Comparison of ENCODE assay signal across 24 cellular contexts in the genomic region with DNA sequence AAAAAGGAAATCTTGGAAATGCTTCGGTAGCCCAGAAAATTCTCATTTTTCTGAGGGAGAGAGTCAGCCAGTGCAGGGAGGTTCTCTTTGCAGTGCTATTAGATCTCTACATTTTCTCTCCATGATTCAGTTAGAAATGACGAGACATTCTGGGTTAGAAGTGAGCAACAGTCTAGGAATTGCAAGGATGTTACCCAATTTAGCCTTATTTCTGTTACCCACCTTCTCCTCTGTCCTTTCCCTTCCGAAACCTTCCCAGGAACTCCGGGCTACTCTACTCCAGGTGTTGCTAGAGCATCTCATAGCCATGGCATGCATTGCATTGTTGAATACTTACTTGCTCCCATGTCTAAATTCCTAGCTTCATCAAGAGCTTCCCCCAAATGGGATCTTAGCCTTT.
DNase-seq lines count a peak whose midpoint lies in the region; ATAC-seq and TF ChIP-seq lines count a peak whose summit lies in the region.
"Had no signal": no experiment of that assay in that cellular context is flagged by ENCODE, and none has a peak within 500 bp of the region (broad histone marks: within the 10 kb centered on the region; RNA-seq: fewer than 3 reads in every experiment).

No MANE protein-coding gene starts in this region.

- no peak for TF ChIP-seq CTCF in astrocyte of the spinal cord (IDR thresholded peaks at IDR 0.05; ENCODE audit: low read depth, low read length)

- peak; percentile 74 for DNase-seq in AG08395 (ENCODE audit: low spot score)
- peak; percentile 7 for DNase-seq in HCEC 1CT
- peak; percentile 22 for DNase-seq in astrocyte of the spinal cord (ENCODE audit: low read depth, low spot score)
- DNase-seq in kidney glomerular epithelial cell (lab: John Stamatoyannopoulos, UW), result peak; percentile 57
- DNase-seq in T-helper 2 cell treated with Interferon-gamma antibody and Interleukin-4, amounts not matched to agents 5 μg/mL and 100 μg/mL, for 36 hours (ENCODE audit: low spot score), result no peak
- no peak for DNase-seq in stimulated activated effector memory CD8-positive, alpha-beta T cell treated with anti-CD3 and anti-CD28 coated beads, Interleukin-12 subunit alpha, Interleukin-12 subunit beta, amount 100 ng/mL, for 72 hours (ENCODE audit: low spot score in 2 of 2)
- DNase-seq: activated CD4-positive, alpha-beta T cell treated with anti-CD3 and anti-CD28 coated beads for 1 hour; activated naive CD4-positive, alpha-beta T cell treated with anti-CD3 and anti-CD28 coated beads for 36 hours; activated T-cell treated with anti-CD3 and anti-CD28 coated beads, Interleukin-2, amount 50 U/mL, for 48 hours; caudate nucleus; CD4-positive, alpha-beta T cell; head of caudate nucleus; Karpas-422; naive B cell; NCI-H1048; NCI-H187 treated with DMSO at 0.1 percent for 48 hours; NCI-H526; small intestine; stimulated activated CD4-positive, alpha-beta T cell treated with anti-CD3 and anti-CD28 coated beads, Interleukin-2, amount 100 ng/mL, for 24 hours; substantia nigra had no signal

- H3K9me3 Mint-ChIP-seq in T-helper 2 cell treated with Interferon-gamma antibody and Interleukin-4, amounts not matched to agents 5 μg/mL and 100 μg/mL, for 36 hours, result no peaks in the 10 kb centered on the region
- H3K9me3 Mint-ChIP-seq in stimulated activated effector memory CD8-positive, alpha-beta T cell treated with anti-CD3 and anti-CD28 coated beads, Interleukin-12 subunit alpha, Interleukin-12 subunit beta, amount 100 ng/mL, for 72 hours, result peaks cover 4% of the 10 kb centered on the region
- H3K9me3 Mint-ChIP-seq: activated naive CD4-positive, alpha-beta T cell treated with anti-CD3 and anti-CD28 coated beads for 36 hours; CD4-positive, alpha-beta T cell had no signal

- no peak overlapping the region for H3K27ac Mint-ChIP-seq in T-helper 2 cell treated with Interferon-gamma antibody and Interleukin-4, amounts not matched to agents 5 μg/mL and 100 μg/mL, for 36 hours
- H3K27ac Mint-ChIP-seq in stimulated activated effector memory CD8-positive, alpha-beta T cell treated with anti-CD3 and anti-CD28 coated beads, Interleukin-12 subunit alpha, Interleukin-12 subunit beta, amount 100 ng/mL, for 72 hours, result no peak overlapping the region
- H3K27ac Mint-ChIP-seq: activated naive CD4-positive, alpha-beta T cell treated with anti-CD3 and anti-CD28 coated beads for 36 hours; CD4-positive, alpha-beta T cell; naive B cell had no signal

- H3K4me3 Mint-ChIP-seq in T-helper 2 cell treated with Interferon-gamma antibody and Interleukin-4, amounts not matched to agents 5 μg/mL and 100 μg/mL, for 36 hours, result no peak overlapping the region
- H3K4me3 Mint-ChIP-seq in stimulated activated effector memory CD8-positive, alpha-beta T cell treated with anti-CD3 and anti-CD28 coated beads, Interleukin-12 subunit alpha, Interleukin-12 subunit beta, amount 100 ng/mL, for 72 hours, result no peak overlapping the region
- H3K4me3 Mint-ChIP-seq: activated naive CD4-positive, alpha-beta T cell treated with anti-CD3 and anti-CD28 coated beads for 36 hours; CD4-positive, alpha-beta T cell; naive B cell had no signal

- ATAC-seq in HG03521 (IDR thresholded peaks at IDR 0.05; ENCODE audit: unreplicated experiment), result no peak
- ATAC-seq in stimulated activated effector memory CD8-positive, alpha-beta T cell treated with anti-CD3 and anti-CD28 coated beads, Interleukin-12 subunit alpha, Interleukin-12 subunit beta, amount 100 ng/mL, for 72 hours, result no peak
- ATAC-seq in GM21786 (IDR thresholded peaks at IDR 0.05; ENCODE audit: unreplicated experiment), result no peak
- ATAC-seq: left lobe of liver, Panc1 had no signal

- H3K27me3 Mint-ChIP-seq in T-helper 2 cell treated with Interferon-gamma antibody and Interleukin-4, amounts not matched to agents 5 μg/mL and 100 μg/mL, for 36 hours (ENCODE audit: low read depth), result peaks cover 3% of the 10 kb centered on the region

- no peaks in the 10 kb centered on the region for H3K4me1 Mint-ChIP-seq in T-helper 2 cell treated with Interferon-gamma antibody and Interleukin-4, amounts not matched to agents 5 μg/mL and 100 μg/mL, for 36 hours (ENCODE audit: low read depth)
- peaks cover 4% of the 10 kb centered on the region for H3K4me1 Mint-ChIP-seq in stimulated activated effector memory CD8-positive, alpha-beta T cell treated with anti-CD3 and anti-CD28 coated beads, Interleukin-12 subunit alpha, Interleukin-12 subunit beta, amount 100 ng/mL, for 72 hours

- in situ Hi-C loops in astrocyte of the spinal cord (cut with HindIII; ENCODE audit: low sequenced_read_pairs), result no loop called here

- H3K4me3 ChIP-seq in astrocyte of the spinal cord (ENCODE audit: low read depth, low read length), result no peak overlapping the region

- no peaks in the 10 kb centered on the region for H3K36me3 Mint-ChIP-seq in T-helper 2 cell treated with Interferon-gamma antibody and Interleukin-4, amounts not matched to agents 5 μg/mL and 100 μg/mL, for 36 hours (ENCODE audit: low read depth)
- no peaks in the 10 kb centered on the region for H3K36me3 Mint-ChIP-seq in stimulated activated effector memory CD8-positive, alpha-beta T cell treated with anti-CD3 and anti-CD28 coated beads, Interleukin-12 subunit alpha, Interleukin-12 subunit beta, amount 100 ng/mL, for 72 hours

Comparison
In these comparisons a context has a peak if more than half of its experiments do, and no peak if none do; other contexts are left out.
1. DNase-seq: peak in AG08395 (single experiment), HCEC 1CT (single experiment), astrocyte of the spinal cord (single experiment) and kidney glomerular epithelial cell (single experiment); none in T-helper 2 cell treated with Interferon-gamma antibody and Interleukin-4, amounts not matched to agents 5 μg/mL and 100 μg/mL, for 36 hours (single experiment) and stimulated activated effector memory CD8-positive, alpha-beta T cell treated with anti-CD3 and anti-CD28 coated beads, Interleukin-12 subunit alpha, Interleukin-12 subunit beta, amount 100 ng/mL, for 72 hours (0 of 2).